In genomic region chr1:109252893-109253802, GRCh38 we compare ENCODE assay signal across 9 cellular contexts. TPM values are rescaled to one million over a fixed set of nuclear protein-coding genes. Genes with fewer than 3 reads are reported as not detected.
DNase-seq lines count a peak whose midpoint lies in the region; ATAC-seq and TF ChIP-seq lines count a peak whose summit lies in the region.
"Had no signal": no experiment of that assay in that cellular context is flagged by ENCODE, and none has a peak within 500 bp of the region (broad histone marks: within the 10 kb centered on the region; RNA-seq: fewer than 3 reads in every experiment).

No MANE protein-coding gene starts in this region.

- H3K9me3 Mint-ChIP-seq in type B pancreatic cell (no peaks in the 10 kb centered on the region), T-cell (no peaks in the 10 kb centered on the region)

- CTCF ChIA-PET in T-cell (lab: Charles Lee) = interaction anchor here (0.5 to 0.6 kb wide), 3 partner anchors 15 to 425 kb away, joined by 3 to 10 read pairs (median 3); no protein-coding TSS in a partner anchor

- POLR2A ChIA-PET in T-cell (lab: Charles Lee) = no interaction called here

- peaks cover 16% of the 10 kb centered on the region for H3K36me3 Mint-ChIP-seq in type B pancreatic cell
- H3K36me3 Mint-ChIP-seq in T-cell = no peaks in the 10 kb centered on the region

- no peak for TF ChIP-seq CTCF in type B pancreatic cell (conservative IDR thresholded peaks at IDR 0.05)

- DNase-seq in NCI-H2029 treated with DMSO at 0.1 percent for 48 hours (lab: John Stamatoyannopoulos, UW) (peak; percentile 34), dermis blood vessel endothelial cell (peak; percentile 12), midbrain (lab: John Stamatoyannopoulos, UW) (peak; percentile 83), type B pancreatic cell (ENCODE audit: extremely low spot score, unreplicated experiment) (no peak), HuH-7 (ENCODE audit: low spot score) (no peak), T-cell (no peak)
- DNase-seq in activated T-cell treated with anti-CD3 and anti-CD28 coated beads, Interleukin-2, amount 50 U/mL, for 48 hours = no peak
- DNase-seq: NCI-H146 had no signal

- H3K27me3 Mint-ChIP-seq in type B pancreatic cell (no peaks in the 10 kb centered on the region), T-cell (no peaks in the 10 kb centered on the region)

- no peak for ATAC-seq in T-cell (replicated peaks in 1 of 4)

- H3K4me1 Mint-ChIP-seq in type B pancreatic cell (ENCODE audit: unreplicated experiment) = peaks cover 30% of the 10 kb centered on the region
- H3K4me1 Mint-ChIP-seq in T-cell = peaks cover 7 to 23% (median 23%) of the 10 kb centered on the region in 3 donors

- H3K27ac Mint-ChIP-seq in type B pancreatic cell = no peak overlapping the region
- H3K27ac Mint-ChIP-seq in T-cell = no peak overlapping the region

- H3K4me3 Mint-ChIP-seq in type B pancreatic cell (peak overlapping the region; percentile 58), T-cell (no peak overlapping the region)

RNA-seq across cellular contexts. Expression of gene CELSR2, which starts 3.8 kb away (rescaled TPM):
- total RNA-seq in dermis blood vessel endothelial cell (1.4 and 1.8 TPM in 2 replicates), type B pancreatic cell (ENCODE audit: low replicate concordance) (23.4 and 35.5 TPM in 2 replicates), T-cell (1 to 10 TPM; 4.1 to 5.3 (median 4.7) TPM)

RNA-seq across cellular contexts. Expression of gene PSRC1, which starts 29.8 kb away (rescaled TPM):
- 1.0 and 8.4 TPM in 2 replicates for total RNA-seq in dermis blood vessel endothelial cell
- total RNA-seq in type B pancreatic cell (ENCODE audit: low replicate concordance) = 10.3 and 46.2 TPM in 2 replicates
- 1 to 10 TPM in 2 of 5 donors, under 1 TPM in 3; 0.35 to 1.6 (median 0.72) TPM for total RNA-seq in T-cell

RNA-seq across cellular contexts. Expression of gene SARS1, which starts 39.4 kb away (rescaled TPM):
- total RNA-seq in dermis blood vessel endothelial cell (178 and 206 TPM in 2 replicates), type B pancreatic cell (ENCODE audit: low replicate concordance) (136 and 173 TPM in 2 replicates), T-cell (100 to 1,000 TPM; 106 to 192 (median 173) TPM)

RNA-seq across cellular contexts. Expression of gene MYBPHL, which starts 53.7 kb away (rescaled TPM):
- total RNA-seq in dermis blood vessel endothelial cell (not detected in 2 replicates), type B pancreatic cell (ENCODE audit: low replicate concordance) (0.48 and 0.60 TPM in 2 replicates), T-cell (not detected)
- total RNA-seq: liver had no signal

Comparison
In these comparisons a context has a peak if more than half of its experiments do, and no peak if none do; other contexts are left out.
1. DNase-seq: peak in NCI-H2029 treated with DMSO at 0.1 percent for 48 hours (single experiment), dermis blood vessel endothelial cell (single experiment) and midbrain (single experiment); none in type B pancreatic cell (single experiment), HuH-7 (single experiment), T-cell (0 of 34) and activated T-cell treated with anti-CD3 and anti-CD28 coated beads, Interleukin-2, amount 50 U/mL, for 48 hours (0 of 2).